ENCODE assay signal across 5 cellular contexts in genomic region chr12:125382896-125383295, GRCh38.
"Had no signal": no experiment of that assay in that cellular context is flagged by ENCODE, and none has a peak within 500 bp of the region (broad histone marks: within the 10 kb centered on the region; RNA-seq: fewer than 3 reads in every experiment).

No MANE protein-coding gene starts in this region.

- H3K4me3 Mint-ChIP-seq: GM23338, H9 had no signal

- DNase-seq: H9, HCEC 1CT, IMR-90 had no signal

- H2AFZ ChIP-seq: GM23338 had no signal

- H3K9me3 Mint-ChIP-seq: GM23338, H9 had no signal

- H3K27ac Mint-ChIP-seq: GM23338, H9 had no signal

- H3K4me3 ChIP-seq: GM23338, K562 had no signal

- H3K4me1 Mint-ChIP-seq: H9 had no signal

- H3K4me2 ChIP-seq: GM23338 had no signal
